In the genomic region with DNA sequence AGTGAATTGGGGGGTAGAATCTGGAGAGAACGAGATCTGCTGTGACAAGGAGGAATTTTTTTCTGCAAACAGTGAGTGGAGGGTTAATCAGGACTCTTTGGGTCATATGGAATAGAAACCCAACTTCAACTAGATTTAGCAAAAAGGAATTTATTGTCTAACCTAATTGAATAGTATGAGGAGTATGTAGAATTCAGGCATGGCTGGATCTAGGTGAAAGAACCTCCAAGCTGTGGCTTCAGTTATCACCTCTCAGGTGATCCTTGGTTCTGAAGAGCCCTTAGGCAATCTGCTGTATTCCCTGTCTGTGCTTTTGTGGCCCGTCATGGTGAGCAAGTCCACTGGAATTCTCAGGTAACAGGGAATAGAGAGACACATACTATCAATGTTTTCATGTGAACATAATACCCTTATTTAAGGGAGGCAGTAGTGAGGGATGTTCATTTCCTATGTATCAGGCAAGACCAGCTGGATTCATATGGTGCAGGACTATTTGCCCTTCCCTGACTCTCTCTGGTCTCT, we compare ENCODE assay signal across 24 cellular contexts.
"Had no signal": no experiment of that assay in that cellular context is flagged by ENCODE, and none has a peak within 500 bp of the region (broad histone marks: within the 10 kb centered on the region; RNA-seq: fewer than 3 reads in every experiment).

No MANE protein-coding gene starts in this region.

- ATAC-seq: activated CD4-positive, CD25-positive, alpha-beta regulatory T cell treated with anti-CD3 and anti-CD28 coated beads, Interleukin-2, amount 50 U/mL, for 24 hours; activated CD8-positive, alpha-beta T cell treated with anti-CD3 and anti-CD28 coated beads for 36 hours; activated T-cell treated with anti-CD3 and anti-CD28 coated beads, Interleukin-2, amount 50 U/mL, for 72 hours had no signal

- H3K27ac Mint-ChIP-seq: activated CD8-positive, alpha-beta T cell treated with anti-CD3 and anti-CD28 coated beads for 36 hours; activated naive CD4-positive, alpha-beta T cell treated with anti-CD3 and anti-CD28 coated beads, Interleukin-2, amount 10 ng/mL, durations not matched to agents 7 days and 5 days; activated naive CD8-positive, alpha-beta T cell treated with anti-CD3 and anti-CD28 coated beads for 36 hours; activated T-cell treated with anti-CD3 and anti-CD28 coated beads, Interleukin-2, amount 50 U/mL, for 72 hours; activated T-helper 2 cell treated with anti-CD3 and anti-CD28 coated beads, Interferon-gamma antibody, Interleukin-2, Interleukin-4, amounts not matched to agents 10 μg/mL and 5 μg/mL and 100 μg/mL, durations not matched to agents 14 hours and 24 hours and 36 hours; T-helper 1 cell treated with Interleukin-12 subunit alpha and Interleukin-12 subunit beta and Interleukin-4 antibody, amounts not matched to agents 30 μg/mL and 1 μg/mL, for 36 hours had no signal

- H3K36me3 Mint-ChIP-seq: activated naive CD4-positive, alpha-beta T cell treated with anti-CD3 and anti-CD28 coated beads, Interleukin-2, amount 10 ng/mL, durations not matched to agents 7 days and 5 days had no signal

- H3K4me3 ChIP-seq: Peyer's patch had no signal

- H3K27me3 Mint-ChIP-seq: activated naive CD8-positive, alpha-beta T cell treated with anti-CD3 and anti-CD28 coated beads for 36 hours had no signal

- H3K36me3 ChIP-seq: brain microvascular endothelial cell, Peyer's patch had no signal

- DNase-seq: activated CD4-positive, alpha-beta T cell treated with anti-CD3 and anti-CD28 coated beads for 4 hours; activated CD8-positive, alpha-beta memory T cell treated with anti-CD3 and anti-CD28 coated beads, Interleukin-2, amount 50 U/mL, for 4 hours; activated CD8-positive, alpha-beta T cell treated with anti-CD3 and anti-CD28 coated beads for 36 hours; activated gamma-delta T cell treated with Interleukin-2 at 50 U/mL for 16 hours; activated naive CD4-positive, alpha-beta T cell treated with anti-CD3 and anti-CD28 coated beads, Interleukin-2, amount 10 ng/mL, durations not matched to agents 7 days and 5 days; activated naive CD8-positive, alpha-beta T cell treated with anti-CD3 and anti-CD28 coated beads for 36 hours; activated T-cell treated with anti-CD3 and anti-CD28 coated beads, Interleukin-2, amount 50 U/mL, for 72 hours; brain microvascular endothelial cell; cerebellar nuclear complex; KG1; NCI-H1092; NCI-H1417; NCI-H1694 treated with DMSO at 0.1 percent for 48 hours; NCI-H2029 treated with DMSO at 0.1 percent for 48 hours; NCI-H446; NCI-H524; NCI-H748 treated with DMSO at 0.1 percent for 48 hours; NK-92 treated with Interleukin-12 subunit alpha and Interleukin-12 subunit beta, amount 100 ng/mL, for 24 hours; OCI-M1; Peyer's patch; SHP77 treated with DMSO at 0.1 percent for 48 hours had no signal

- H3K27ac ChIP-seq: brain microvascular endothelial cell, Peyer's patch had no signal

- H3K4me1 Mint-ChIP-seq: activated naive CD4-positive, alpha-beta T cell treated with anti-CD3 and anti-CD28 coated beads, Interleukin-2, amount 10 ng/mL, durations not matched to agents 7 days and 5 days; activated naive CD8-positive, alpha-beta T cell treated with anti-CD3 and anti-CD28 coated beads for 36 hours had no signal

- H3K4me1 ChIP-seq: Peyer's patch had no signal

- H3K27me3 ChIP-seq: brain microvascular endothelial cell, Peyer's patch had no signal

- H3K4me3 Mint-ChIP-seq: activated CD8-positive, alpha-beta T cell treated with anti-CD3 and anti-CD28 coated beads for 36 hours; activated naive CD4-positive, alpha-beta T cell treated with anti-CD3 and anti-CD28 coated beads, Interleukin-2, amount 10 ng/mL, durations not matched to agents 7 days and 5 days; activated naive CD8-positive, alpha-beta T cell treated with anti-CD3 and anti-CD28 coated beads for 36 hours; activated T-cell treated with anti-CD3 and anti-CD28 coated beads, Interleukin-2, amount 50 U/mL, for 72 hours; T-helper 1 cell treated with Interleukin-12 subunit alpha and Interleukin-12 subunit beta and Interleukin-4 antibody, amounts not matched to agents 30 μg/mL and 1 μg/mL, for 36 hours had no signal

- H3K9me3 ChIP-seq: Peyer's patch had no signal
